In the genomic region with DNA sequence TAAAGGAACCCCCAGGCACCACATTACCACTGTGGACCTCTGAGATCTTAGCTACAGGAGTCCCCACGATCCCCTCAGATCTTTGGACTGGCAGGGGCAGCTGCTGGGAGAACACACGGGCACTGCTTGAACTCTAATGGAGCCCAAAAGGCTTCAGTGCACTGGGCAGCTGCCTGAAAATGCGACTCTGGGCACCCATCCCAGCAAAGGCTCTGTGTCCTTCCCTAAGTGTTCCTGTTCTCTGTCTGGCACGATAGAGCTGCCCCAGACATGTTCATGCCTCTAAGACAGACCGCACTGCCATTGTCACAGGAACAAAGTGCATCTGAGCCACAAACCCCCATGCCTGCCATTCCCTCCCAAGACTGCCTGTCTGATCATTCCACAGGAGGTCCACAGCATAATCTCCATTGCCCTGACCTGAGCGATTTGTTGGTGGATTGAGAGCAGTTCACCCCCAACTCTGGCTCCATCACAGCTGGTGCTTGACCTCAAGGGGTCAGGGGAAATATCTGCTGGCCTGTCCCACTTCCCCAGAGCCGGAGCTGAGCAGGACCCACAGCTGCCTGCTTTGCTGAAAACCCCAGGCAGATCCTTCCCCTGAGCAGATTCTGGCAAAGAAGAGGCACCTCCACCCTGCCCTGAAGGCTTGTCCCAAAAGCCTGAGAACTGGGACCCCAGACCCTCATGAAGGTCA, we compare ENCODE assay signal across 16 cellular contexts.
"Had no signal": no experiment of that assay in that cellular context is flagged by ENCODE, and none has a peak within 500 bp of the region (broad histone marks: within the 10 kb centered on the region; RNA-seq: fewer than 3 reads in every experiment).

No MANE protein-coding gene starts in this region.

- DNase-seq: activated CD4-positive, alpha-beta T cell treated with anti-CD3 and anti-CD28 coated beads, Interleukin-2, amount 50 U/mL, for 1 hour; activated CD4-positive, CD25-positive, alpha-beta regulatory T cell treated with anti-CD3 and anti-CD28 coated beads, Interleukin-2, amount 50 U/mL, for 72 hours; activated CD8-positive, alpha-beta memory T cell treated with anti-CD3 and anti-CD28 coated beads, Interleukin-2, amount 50 U/mL, for 4 hours; activated effector memory CD4-positive, alpha-beta T cell treated with anti-CD3 and anti-CD28 coated beads, Interleukin-2, amount 50 U/mL, for 16 hours; activated naive CD4-positive, alpha-beta T cell treated with anti-CD3 and anti-CD28 coated beads, Interleukin-2, amount 50 U/mL, for 16 hours; activated T-cell treated with anti-CD3 and anti-CD28 coated beads, Interleukin-2, amount 50 U/mL, for 72 hours; aorta; brain microvascular endothelial cell; gastrocnemius medialis; mesendoderm; natural killer cell; stimulated activated CD8-positive, alpha-beta memory T cell treated with anti-CD3 and anti-CD28 coated beads, Interleukin-4, amount 100 ng/mL, for 48 hours; stimulated activated naive CD4-positive, alpha-beta T cell; tibial artery had no signal

- H3K27ac Mint-ChIP-seq: activated T-cell treated with anti-CD3 and anti-CD28 coated beads, Interleukin-2, amount 50 U/mL, for 72 hours; natural killer cell; T-helper 1 cell treated with Interleukin-12 subunit alpha and Interleukin-12 subunit beta and Interleukin-4 antibody, amounts not matched to agents 30 μg/mL and 1 μg/mL, for 36 hours had no signal

- H3K4me1 Mint-ChIP-seq: natural killer cell had no signal

- ATAC-seq: activated T-cell treated with anti-CD3 and anti-CD28 coated beads, Interleukin-2, amount 50 U/mL, for 72 hours; esophagus mucosa; gastrocnemius medialis; natural killer cell had no signal

- H3K4me3 Mint-ChIP-seq: activated T-cell treated with anti-CD3 and anti-CD28 coated beads, Interleukin-2, amount 50 U/mL, for 72 hours; natural killer cell; T-helper 1 cell treated with Interleukin-12 subunit alpha and Interleukin-12 subunit beta and Interleukin-4 antibody, amounts not matched to agents 30 μg/mL and 1 μg/mL, for 36 hours had no signal
